ENCODE assay signal across 1 cellular context in genomic region chr17:38701504-38702165, GRCh38.
TF ChIP-seq lines count a peak whose summit lies in the region.

No MANE protein-coding gene starts in this region.

TF ChIP-seq in K562, 482 proteins besides CTCF, POLR2A, EP300 and RAD21 (continued from another document and continues in another):
- TF ChIP-seq BHLHE40 (IDR thresholded peaks at IDR 0.05; ENCODE audit: low read length) (peak; percentile 4; the same call in 1 of the 2 replicates), ZNF324 (CRISPR knock-in tag; IDR thresholded peaks at IDR 0.05) (no peak), PATZ1 (CRISPR knock-in tag; IDR thresholded peaks at IDR 0.05; ENCODE audit: borderline replicate concordance) (no peak), POLR2B (IDR thresholded peaks at IDR 0.05; ENCODE audit: low read depth, partially characterized antibody) (no peak), COPS2 (conservative IDR thresholded peaks at IDR 0.05) (no peak), CLOCK (CRISPR knock-in tag; IDR thresholded peaks at IDR 0.05; ENCODE audit: borderline replicate concordance) (no peak), MEIS2 (IDR thresholded peaks at IDR 0.05; ENCODE audit: partially characterized antibody) (no peak), RNF2 (IDR thresholded peaks at IDR 0.05) (no peak), CBX2 (IDR thresholded peaks at IDR 0.05; ENCODE audit: insufficient read depth, low read length, poor library complexity, severe bottlenecking) (no peak), ZZZ3 (IDR thresholded peaks at IDR 0.05) (no peak), TRIM28 (IDR thresholded peaks at IDR 0.05) (no peak), MECOM (CRISPR knock-in tag; IDR thresholded peaks at IDR 0.05) (no peak), TFE3 (CRISPR knock-in tag; IDR thresholded peaks at IDR 0.05) (no peak), HSF4 (CRISPR knock-in tag; IDR thresholded peaks at IDR 0.05; ENCODE audit: borderline replicate concordance) (no peak), STAT5A (IDR thresholded peaks at IDR 0.05; ENCODE audit: borderline replicate concordance, low read length) (no peak), RAD51 (IDR thresholded peaks at IDR 0.05; ENCODE audit: borderline replicate concordance, low read depth) (no peak), HCFC1 (IDR thresholded peaks at IDR 0.05; ENCODE audit: low read depth, low read length) (no peak), TAL1 (IDR thresholded peaks at IDR 0.05) (no peak), SNIP1 (IDR thresholded peaks at IDR 0.05; ENCODE audit: low read depth) (no peak), SAFB2 (IDR thresholded peaks at IDR 0.05; ENCODE audit: borderline replicate concordance, low read depth, low read length, severe bottlenecking) (no peak), TGIF2 (CRISPR knock-in tag; IDR thresholded peaks at IDR 0.05) (no peak), CEBPB (tag; IDR thresholded peaks at IDR 0.05) (no peak), ZNF717 (CRISPR knock-in tag; IDR thresholded peaks at IDR 0.05) (no peak), PREB (CRISPR knock-in tag; IDR thresholded peaks at IDR 0.05) (no peak)
- TF ChIP-seq, protein P1, sequence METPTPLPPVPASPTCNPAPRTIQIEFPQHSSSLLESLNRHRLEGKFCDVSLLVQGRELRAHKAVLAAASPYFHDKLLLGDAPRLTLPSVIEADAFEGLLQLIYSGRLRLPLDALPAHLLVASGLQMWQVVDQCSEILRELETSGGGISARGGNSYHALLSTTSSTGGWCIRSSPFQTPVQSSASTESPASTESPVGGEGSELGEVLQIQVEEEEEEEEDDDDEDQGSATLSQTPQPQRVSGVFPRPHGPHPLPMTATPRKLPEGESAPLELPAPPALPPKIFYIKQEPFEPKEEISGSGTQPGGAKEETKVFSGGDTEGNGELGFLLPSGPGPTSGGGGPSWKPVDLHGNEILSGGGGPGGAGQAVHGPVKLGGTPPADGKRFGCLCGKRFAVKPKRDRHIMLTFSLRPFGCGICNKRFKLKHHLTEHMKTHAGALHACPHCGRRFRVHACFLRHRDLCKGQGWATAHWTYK (CRISPR knock-in tag; IDR thresholded peaks at IDR 0.05) = no peak
- TF ChIP-seq, protein P2, sequence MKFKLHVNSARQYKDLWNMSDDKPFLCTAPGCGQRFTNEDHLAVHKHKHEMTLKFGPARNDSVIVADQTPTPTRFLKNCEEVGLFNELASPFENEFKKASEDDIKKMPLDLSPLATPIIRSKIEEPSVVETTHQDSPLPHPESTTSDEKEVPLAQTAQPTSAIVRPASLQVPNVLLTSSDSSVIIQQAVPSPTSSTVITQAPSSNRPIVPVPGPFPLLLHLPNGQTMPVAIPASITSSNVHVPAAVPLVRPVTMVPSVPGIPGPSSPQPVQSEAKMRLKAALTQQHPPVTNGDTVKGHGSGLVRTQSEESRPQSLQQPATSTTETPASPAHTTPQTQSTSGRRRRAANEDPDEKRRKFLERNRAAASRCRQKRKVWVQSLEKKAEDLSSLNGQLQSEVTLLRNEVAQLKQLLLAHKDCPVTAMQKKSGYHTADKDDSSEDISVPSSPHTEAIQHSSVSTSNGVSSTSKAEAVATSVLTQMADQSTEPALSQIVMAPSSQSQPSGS (CRISPR knock-in tag; IDR thresholded peaks at IDR 0.05) = no peak
- TF ChIP-seq, protein P3, sequence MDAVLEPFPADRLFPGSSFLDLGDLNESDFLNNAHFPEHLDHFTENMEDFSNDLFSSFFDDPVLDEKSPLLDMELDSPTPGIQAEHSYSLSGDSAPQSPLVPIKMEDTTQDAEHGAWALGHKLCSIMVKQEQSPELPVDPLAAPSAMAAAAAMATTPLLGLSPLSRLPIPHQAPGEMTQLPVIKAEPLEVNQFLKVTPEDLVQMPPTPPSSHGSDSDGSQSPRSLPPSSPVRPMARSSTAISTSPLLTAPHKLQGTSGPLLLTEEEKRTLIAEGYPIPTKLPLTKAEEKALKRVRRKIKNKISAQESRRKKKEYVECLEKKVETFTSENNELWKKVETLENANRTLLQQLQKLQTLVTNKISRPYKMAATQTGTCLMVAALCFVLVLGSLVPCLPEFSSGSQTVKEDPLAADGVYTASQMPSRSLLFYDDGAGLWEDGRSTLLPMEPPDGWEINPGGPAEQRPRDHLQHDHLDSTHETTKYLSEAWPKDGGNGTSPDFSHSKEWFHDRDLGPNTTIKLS (IDR thresholded peaks at IDR 0.05; ENCODE audit: borderline replicate concordance, low read depth) = peak; percentile 3; the same call in 1 of the 2 replicates
- TF ChIP-seq, protein P4, sequence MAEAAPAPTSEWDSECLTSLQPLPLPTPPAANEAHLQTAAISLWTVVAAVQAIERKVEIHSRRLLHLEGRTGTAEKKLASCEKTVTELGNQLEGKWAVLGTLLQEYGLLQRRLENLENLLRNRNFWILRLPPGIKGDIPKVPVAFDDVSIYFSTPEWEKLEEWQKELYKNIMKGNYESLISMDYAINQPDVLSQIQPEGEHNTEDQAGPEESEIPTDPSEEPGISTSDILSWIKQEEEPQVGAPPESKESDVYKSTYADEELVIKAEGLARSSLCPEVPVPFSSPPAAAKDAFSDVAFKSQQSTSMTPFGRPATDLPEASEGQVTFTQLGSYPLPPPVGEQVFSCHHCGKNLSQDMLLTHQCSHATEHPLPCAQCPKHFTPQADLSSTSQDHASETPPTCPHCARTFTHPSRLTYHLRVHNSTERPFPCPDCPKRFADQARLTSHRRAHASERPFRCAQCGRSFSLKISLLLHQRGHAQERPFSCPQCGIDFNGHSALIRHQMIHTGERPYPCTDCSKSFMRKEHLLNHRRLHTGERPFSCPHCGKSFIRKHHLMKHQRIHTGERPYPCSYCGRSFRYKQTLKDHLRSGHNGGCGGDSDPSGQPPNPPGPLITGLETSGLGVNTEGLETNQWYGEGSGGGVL (CRISPR knock-in tag; IDR thresholded peaks at IDR 0.05) = no peak
- TF ChIP-seq, protein P5, sequence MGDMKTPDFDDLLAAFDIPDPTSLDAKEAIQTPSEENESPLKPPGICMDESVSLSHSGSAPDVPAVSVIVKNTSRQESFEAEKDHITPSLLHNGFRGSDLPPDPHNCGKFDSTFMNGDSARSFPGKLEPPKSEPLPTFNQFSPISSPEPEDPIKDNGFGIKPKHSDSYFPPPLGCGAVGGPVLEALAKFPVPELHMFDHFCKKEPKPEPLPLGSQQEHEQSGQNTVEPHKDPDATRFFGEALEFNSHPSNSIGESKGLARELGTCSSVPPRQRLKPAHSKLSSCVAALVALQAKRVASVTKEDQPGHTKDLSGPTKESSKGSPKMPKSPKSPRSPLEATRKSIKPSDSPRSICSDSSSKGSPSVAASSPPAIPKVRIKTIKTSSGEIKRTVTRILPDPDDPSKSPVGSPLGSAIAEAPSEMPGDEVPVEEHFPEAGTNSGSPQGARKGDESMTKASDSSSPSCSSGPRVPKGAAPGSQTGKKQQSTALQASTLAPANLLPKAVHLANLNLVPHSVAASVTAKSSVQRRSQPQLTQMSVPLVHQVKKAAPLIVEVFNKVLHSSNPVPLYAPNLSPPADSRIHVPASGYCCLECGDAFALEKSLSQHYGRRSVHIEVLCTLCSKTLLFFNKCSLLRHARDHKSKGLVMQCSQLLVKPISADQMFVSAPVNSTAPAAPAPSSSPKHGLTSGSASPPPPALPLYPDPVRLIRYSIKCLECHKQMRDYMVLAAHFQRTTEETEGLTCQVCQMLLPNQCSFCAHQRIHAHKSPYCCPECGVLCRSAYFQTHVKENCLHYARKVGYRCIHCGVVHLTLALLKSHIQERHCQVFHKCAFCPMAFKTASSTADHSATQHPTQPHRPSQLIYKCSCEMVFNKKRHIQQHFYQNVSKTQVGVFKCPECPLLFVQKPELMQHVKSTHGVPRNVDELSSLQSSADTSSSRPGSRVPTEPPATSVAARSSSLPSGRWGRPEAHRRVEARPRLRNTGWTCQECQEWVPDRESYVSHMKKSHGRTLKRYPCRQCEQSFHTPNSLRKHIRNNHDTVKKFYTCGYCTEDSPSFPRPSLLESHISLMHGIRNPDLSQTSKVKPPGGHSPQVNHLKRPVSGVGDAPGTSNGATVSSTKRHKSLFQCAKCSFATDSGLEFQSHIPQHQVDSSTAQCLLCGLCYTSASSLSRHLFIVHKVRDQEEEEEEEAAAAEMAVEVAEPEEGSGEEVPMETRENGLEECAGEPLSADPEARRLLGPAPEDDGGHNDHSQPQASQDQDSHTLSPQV (IDR thresholded peaks at IDR 0.05) = 0 out of 2 replicates have a peak, but pooled peaks have one; percentile 2
